In the genomic region with DNA sequence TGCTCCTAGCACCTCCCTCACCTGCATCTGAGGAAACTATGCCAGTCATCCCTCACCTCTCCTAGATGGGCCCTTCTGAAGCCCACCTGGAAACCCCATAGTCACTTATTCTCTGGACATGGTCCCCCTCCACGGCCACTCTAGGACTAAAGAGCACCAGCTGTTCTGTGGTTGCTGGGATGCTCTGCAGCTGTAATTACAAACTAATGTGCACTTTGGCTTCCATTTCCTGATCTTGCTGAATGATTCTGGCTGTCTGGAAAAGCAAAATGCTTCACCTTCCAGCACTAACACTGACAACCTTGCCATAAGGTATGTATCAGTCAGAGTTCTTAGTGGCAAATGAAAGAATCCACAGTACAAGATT, we compare ENCODE assay signal across 1 cellular context.
TF ChIP-seq lines count a peak whose summit lies in the region.

No MANE protein-coding gene starts in this region.

TF ChIP-seq in HEK293, 187 proteins besides CTCF, POLR2A, EP300 and RAD21 (continued from another document):
- TF ChIP-seq, protein P1, sequence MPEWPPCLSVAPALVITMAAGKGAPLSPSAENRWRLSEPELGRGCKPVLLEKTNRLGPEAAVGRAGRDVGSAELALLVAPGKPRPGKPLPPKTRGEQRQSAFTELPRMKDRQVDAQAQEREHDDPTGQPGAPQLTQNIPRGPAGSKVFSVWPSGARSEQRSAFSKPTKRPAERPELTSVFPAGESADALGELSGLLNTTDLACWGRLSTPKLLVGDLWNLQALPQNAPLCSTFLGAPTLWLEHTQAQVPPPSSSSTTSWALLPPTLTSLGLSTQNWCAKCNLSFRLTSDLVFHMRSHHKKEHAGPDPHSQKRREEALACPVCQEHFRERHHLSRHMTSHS (tag by site-specific recombination; IDR thresholded peaks at IDR 0.05): 0 out of 2 replicates have a peak, but pooled peaks have one; percentile 33
- TF ChIP-seq MEIS1 (CRISPR knock-in tag; IDR thresholded peaks at IDR 0.05; ENCODE audit: borderline replicate concordance) (no peak), ZNF76 (tag by site-specific recombination; IDR thresholded peaks at IDR 0.05; ENCODE audit: borderline replicate concordance, low read depth) (no peak)
- TF ChIP-seq, protein P2, sequence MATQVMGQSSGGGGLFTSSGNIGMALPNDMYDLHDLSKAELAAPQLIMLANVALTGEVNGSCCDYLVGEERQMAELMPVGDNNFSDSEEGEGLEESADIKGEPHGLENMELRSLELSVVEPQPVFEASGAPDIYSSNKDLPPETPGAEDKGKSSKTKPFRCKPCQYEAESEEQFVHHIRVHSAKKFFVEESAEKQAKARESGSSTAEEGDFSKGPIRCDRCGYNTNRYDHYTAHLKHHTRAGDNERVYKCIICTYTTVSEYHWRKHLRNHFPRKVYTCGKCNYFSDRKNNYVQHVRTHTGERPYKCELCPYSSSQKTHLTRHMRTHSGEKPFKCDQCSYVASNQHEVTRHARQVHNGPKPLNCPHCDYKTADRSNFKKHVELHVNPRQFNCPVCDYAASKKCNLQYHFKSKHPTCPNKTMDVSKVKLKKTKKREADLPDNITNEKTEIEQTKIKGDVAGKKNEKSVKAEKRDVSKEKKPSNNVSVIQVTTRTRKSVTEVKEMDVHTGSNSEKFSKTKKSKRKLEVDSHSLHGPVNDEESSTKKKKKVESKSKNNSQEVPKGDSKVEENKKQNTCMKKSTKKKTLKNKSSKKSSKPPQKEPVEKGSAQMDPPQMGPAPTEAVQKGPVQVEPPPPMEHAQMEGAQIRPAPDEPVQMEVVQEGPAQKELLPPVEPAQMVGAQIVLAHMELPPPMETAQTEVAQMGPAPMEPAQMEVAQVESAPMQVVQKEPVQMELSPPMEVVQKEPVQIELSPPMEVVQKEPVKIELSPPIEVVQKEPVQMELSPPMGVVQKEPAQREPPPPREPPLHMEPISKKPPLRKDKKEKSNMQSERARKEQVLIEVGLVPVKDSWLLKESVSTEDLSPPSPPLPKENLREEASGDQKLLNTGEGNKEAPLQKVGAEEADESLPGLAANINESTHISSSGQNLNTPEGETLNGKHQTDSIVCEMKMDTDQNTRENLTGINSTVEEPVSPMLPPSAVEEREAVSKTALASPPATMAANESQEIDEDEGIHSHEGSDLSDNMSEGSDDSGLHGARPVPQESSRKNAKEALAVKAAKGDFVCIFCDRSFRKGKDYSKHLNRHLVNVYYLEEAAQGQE (tag by site-specific recombination; IDR thresholded peaks at IDR 0.05): no peak
